In the genomic region with DNA sequence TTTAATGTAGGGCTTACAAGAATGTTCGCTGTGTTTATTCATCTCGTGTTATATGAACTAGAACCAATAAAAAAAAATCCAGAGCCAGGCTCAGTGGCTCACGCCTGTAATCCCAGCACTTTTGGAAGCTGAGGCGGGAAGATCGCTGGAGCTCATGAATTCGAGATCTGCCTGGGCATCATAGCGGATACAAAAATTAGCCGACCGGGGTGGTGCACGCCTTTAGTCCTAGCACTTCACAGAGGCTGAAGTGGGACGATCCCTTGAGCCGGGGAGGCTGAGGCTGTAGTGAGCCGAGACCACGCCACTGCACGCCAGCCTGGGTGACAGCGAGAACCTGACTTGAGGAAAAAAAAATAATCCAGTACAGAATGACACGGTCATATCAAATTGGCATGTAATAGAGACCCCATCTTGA, we compare ENCODE assay signal across 9 cellular contexts.
DNase-seq lines count a peak whose midpoint lies in the region; ATAC-seq and TF ChIP-seq lines count a peak whose summit lies in the region.
"Had no signal": no experiment of that assay in that cellular context is flagged by ENCODE, and none has a peak within 500 bp of the region (broad histone marks: within the 10 kb centered on the region; RNA-seq: fewer than 3 reads in every experiment).

No MANE protein-coding gene starts in this region.

- TF ChIP-seq CTCF in 22Rv1 (IDR thresholded peaks at IDR 0.05) = no peak
- no peak for TF ChIP-seq CTCF in NB4 (IDR thresholded peaks at IDR 0.05; ENCODE audit: low read depth, low read length)
- TF ChIP-seq CTCF in GM13976 (IDR thresholded peaks at IDR 0.05; ENCODE audit: borderline replicate concordance, control extremely low read depth, extremely low read depth, insufficient read depth, missing control alignments) = no peak

- peak overlapping the region; percentile 99 for H3K27ac ChIP-seq in 22Rv1

- DNase-seq in NB4 (ENCODE audit: low read depth) (peak; percentile 84), activated gamma-delta T cell (lab: John Stamatoyannopoulos, UW) (peak; percentile 10), GM13976 (ENCODE audit: low spot score) (no peak), SIG-M5 (lab: John Stamatoyannopoulos, UW) (no peak)
- peak; percentile 13 for DNase-seq in stimulated activated CD4-positive, alpha-beta T cell treated with anti-CD3 and anti-CD28 coated beads, Interleukin-4, amount 100 ng/mL, for 1 hour

- peak; percentile 17 for ATAC-seq in GM18511 (IDR thresholded peaks at IDR 0.05; ENCODE audit: unreplicated experiment)
- ATAC-seq: HCT116 had no signal

- H3K4me3 ChIP-seq in NB4 (ENCODE audit: low read depth, low read length) = peak overlapping the region; percentile 70
- peak overlapping the region; percentile 78 for H3K4me3 ChIP-seq in iPS-11a (ENCODE audit: low read depth, low read length)

- TF ChIP-seq POLR2A in NB4 (IDR thresholded peaks at IDR 0.05; ENCODE audit: extremely low read depth, insufficient read length) = no peak

- in situ Hi-C loops in GM13976 (cut with MboI; ENCODE audit: low sequenced_read_pairs, unreplicated experiment) = no loop called here

Comparison
In these comparisons a context has a peak if more than half of its experiments do, and no peak if none do; other contexts are left out.
1. DNase-seq: peak in NB4 (single experiment), activated gamma-delta T cell (single experiment) and stimulated activated CD4-positive, alpha-beta T cell treated with anti-CD3 and anti-CD28 coated beads, Interleukin-4, amount 100 ng/mL, for 1 hour (single experiment); none in GM13976 (single experiment) and SIG-M5 (single experiment).